ENCODE assay signal across 10 cellular contexts in genomic region chr19:49678970-49679831, GRCh38. TPM values are rescaled to one million over a fixed set of nuclear protein-coding genes. Genes with fewer than 3 reads are reported as not detected.
DNase-seq lines count a peak whose midpoint lies in the region; ATAC-seq and TF ChIP-seq lines count a peak whose summit lies in the region.
"Had no signal": no experiment of that assay in that cellular context is flagged by ENCODE, and none has a peak within 500 bp of the region (broad histone marks: within the 10 kb centered on the region; RNA-seq: fewer than 3 reads in every experiment).

No MANE protein-coding gene starts in this region.

- H3K4me3 ChIP-seq in SJCRH30: peak overlapping the region; percentile 94
- no peak overlapping the region for H3K4me3 ChIP-seq in hepatocyte
- H3K4me3 ChIP-seq in stomach: peak overlapping the region in 1 of 4 donors; percentile 95

- DNase-seq in activated T-cell treated with anti-CD3 and anti-CD28 coated beads, Interleukin-2, amount 50 U/mL, for 72 hours: no peak
- DNase-seq in activated T-cell treated with anti-CD3 and anti-CD28 coated beads, Interleukin-2, amount 50 U/mL, for 1 hour: no peak
- DNase-seq in SJCRH30 (peak; percentile 78 to 83), hepatocyte (ENCODE audit: low spot score) (no peak), stomach (no peak), NCI-H1436 treated with DMSO at 0.1 percent for 48 hours (lab: John Stamatoyannopoulos, UW) (no peak), NCI-H146 (lab: John Stamatoyannopoulos, UW) (no peak)
- DNase-seq in stimulated activated CD4-positive, alpha-beta T cell treated with anti-CD3 and anti-CD28 coated beads, Interleukin-15, amount 100 ng/mL, for 24 hours: no peak
- DNase-seq: NCI-H1092 had no signal

- H3K4me2 ChIP-seq in hepatocyte: peak overlapping the region; percentile 94

- peak overlapping the region; percentile 90 to 97 for H3K4me3 Mint-ChIP-seq in activated T-cell treated with anti-CD3 and anti-CD28 coated beads, Interleukin-2, amount 50 U/mL, for 72 hours

- no peaks in the 10 kb centered on the region for H3K9me2 ChIP-seq in hepatocyte (replicated peaks; ENCODE audit: insufficient read depth)

- intact Hi-C loops in stomach (cut with DNase I; ENCODE audit: low total_unique reads): no loop called here

- H3K4me1 ChIP-seq in SJCRH30 (peaks cover 18% of the 10 kb centered on the region), hepatocyte (ENCODE audit: insufficient read depth) (peaks cover 12% of the 10 kb centered on the region), stomach (peaks cover 39 to 57% (median 49%) of the 10 kb centered on the region in 4 donors)

- no peak for TF ChIP-seq POLR2A in stomach (IDR thresholded peaks at IDR 0.05)

- peaks cover 8 to 21% of the 10 kb centered on the region in 2 donors for H3K36me3 Mint-ChIP-seq in activated T-cell treated with anti-CD3 and anti-CD28 coated beads, Interleukin-2, amount 50 U/mL, for 72 hours (ENCODE audit: insufficient read depth in 2 of 2)

- H3K9me3 ChIP-seq in SJCRH30 (replicated peaks): no peaks in the 10 kb centered on the region
- no peaks in the 10 kb centered on the region for H3K9me3 ChIP-seq in hepatocyte (ENCODE audit: low read depth)
- no peaks in the 10 kb centered on the region for H3K9me3 ChIP-seq in stomach

- H3K27me3 ChIP-seq in SJCRH30: no peaks in the 10 kb centered on the region
- no peaks in the 10 kb centered on the region for H3K27me3 ChIP-seq in hepatocyte
- no peaks in the 10 kb centered on the region for H3K27me3 ChIP-seq in stomach

- TF ChIP-seq CTCF in hepatocyte (IDR thresholded peaks at IDR 0.05; ENCODE audit: poor library complexity) (no peak), stomach (IDR thresholded peaks at IDR 0.05) (no peak)

- H3K4me1 Mint-ChIP-seq in activated T-cell treated with anti-CD3 and anti-CD28 coated beads, Interleukin-2, amount 50 U/mL, for 72 hours (ENCODE audit: low read depth): peaks cover 50% of the 10 kb centered on the region

- H3K9me3 Mint-ChIP-seq in activated T-cell treated with anti-CD3 and anti-CD28 coated beads, Interleukin-2, amount 50 U/mL, for 72 hours: no peaks in the 10 kb centered on the region

- H3K36me3 ChIP-seq in SJCRH30: peaks cover 39% of the 10 kb centered on the region
- no peaks in the 10 kb centered on the region for H3K36me3 ChIP-seq in hepatocyte (replicated peaks; ENCODE audit: insufficient read depth, low read depth)
- H3K36me3 ChIP-seq in stomach: peaks cover 27 to 44% (median 34%) of the 10 kb centered on the region in 4 donors

- ATAC-seq in activated T-cell treated with anti-CD3 and anti-CD28 coated beads, Interleukin-2, amount 50 U/mL, for 72 hours (replicated peaks in 1 of 2): no peak
- ATAC-seq: esophagus mucosa had no signal

- WGBS in hepatocyte (ENCODE audit: low lambda C conversion rate, missing lambda C conversion rate): 75% methylated on average over 12 of the region's 15 CpGs
- 50 to 62% (median 53%) methylated on average over 15 of the region's 15 CpGs for WGBS in stomach, 5 donors

- H3K27ac ChIP-seq in SJCRH30: peak overlapping the region; percentile 50
- H3K27ac ChIP-seq in hepatocyte: no peak overlapping the region
- peak overlapping the region in 3 of 5 donors; percentile 90 to 95 (median 95) for H3K27ac ChIP-seq in stomach

- TF ChIP-seq EP300 in stomach (IDR thresholded peaks at IDR 0.05): no peak

- peaks cover 57% of the 10 kb centered on the region for H3K79me2 ChIP-seq in hepatocyte

- H3K27me3 Mint-ChIP-seq in activated T-cell treated with anti-CD3 and anti-CD28 coated beads, Interleukin-2, amount 50 U/mL, for 72 hours (ENCODE audit: low read depth): no peaks in the 10 kb centered on the region

- no peak overlapping the region for H2AFZ ChIP-seq in hepatocyte

- H4K20me1 ChIP-seq in hepatocyte (ENCODE audit: insufficient read depth, poor library complexity, severe bottlenecking): peaks cover 32% of the 10 kb centered on the region

- H3K27ac Mint-ChIP-seq in activated T-cell treated with anti-CD3 and anti-CD28 coated beads, Interleukin-2, amount 50 U/mL, for 72 hours: peak overlapping the region; percentile 46

RNA-seq across cellular contexts. Expression of gene PRMT1, which starts 2.1 kb away (rescaled TPM):
- total RNA-seq in activated T-cell treated with anti-CD3 and anti-CD28 coated beads, Interleukin-2, amount 50 U/mL, for 72 hours: 100 to 1,000 TPM; 201 to 251 TPM
- 385 and 390 TPM in 2 replicates for total RNA-seq in SJCRH30 (2014; rRNA removed; shearing (Covaris generic))
- total RNA-seq in hepatocyte: 189 and 195 TPM in 2 replicates
- polyA plus RNA-seq in hepatocyte: 175 and 180 TPM in 2 replicates
- 100 to 1,000 TPM in 3 of 5 donors, 10 to 100 TPM in 2; 53.3 to 131 (median 104) TPM for total RNA-seq in stomach
- polyA plus RNA-seq in stomach: 100 to 1,000 TPM; 102 to 111 (median 111) TPM

RNA-seq across cellular contexts. Expression of gene ADM5, which starts 10.2 kb away (rescaled TPM):
- 1 to 10 TPM; 4.1 to 8.1 TPM for total RNA-seq in activated T-cell treated with anti-CD3 and anti-CD28 coated beads, Interleukin-2, amount 50 U/mL, for 72 hours
- 5.5 and 7.7 TPM in 2 replicates for total RNA-seq in SJCRH30 (2014; rRNA removed; shearing (Covaris generic))
- total RNA-seq in hepatocyte (0.12 and 0.50 TPM in 2 replicates), stomach (1 to 10 TPM in 2 of 5 donors, not detected in 3; 1.1 to 1.7 TPM)
- polyA plus RNA-seq in hepatocyte (not detected in 2 replicates), stomach (1 to 10 TPM in 1 of 3 donors, under 1 TPM in 2; 0.61 to 2.5 (median 1.00) TPM)

RNA-seq across cellular contexts. Expression of gene CPT1C, which starts 11.7 kb away (rescaled TPM):
- 1 to 10 TPM; 1.9 to 2.3 TPM for total RNA-seq in activated T-cell treated with anti-CD3 and anti-CD28 coated beads, Interleukin-2, amount 50 U/mL, for 72 hours
- total RNA-seq in SJCRH30 (2014; rRNA removed; shearing (Covaris generic)): 15.2 and 20.4 TPM in 2 replicates
- 6.2 and 6.7 TPM in 2 replicates for total RNA-seq in hepatocyte
- polyA plus RNA-seq in hepatocyte: 6.8 and 10.0 TPM in 2 replicates
- 10 to 100 TPM in 1 of 5 donors, 1 to 10 TPM in 2, not detected in 2; 1.8 to 35.6 (median 3.0) TPM for total RNA-seq in stomach
- 10 to 100 TPM in 1 of 3 donors, 1 to 10 TPM in 2; 2.4 to 11.0 (median 3.1) TPM for polyA plus RNA-seq in stomach

RNA-seq across cellular contexts. Expression of gene BCL2L12, which starts 13.5 kb away (rescaled TPM):
- 10 to 100 TPM; 80.3 to 82.6 TPM for total RNA-seq in activated T-cell treated with anti-CD3 and anti-CD28 coated beads, Interleukin-2, amount 50 U/mL, for 72 hours
- total RNA-seq in SJCRH30 (2014; rRNA removed; shearing (Covaris generic)): 45.2 and 61.7 TPM in 2 replicates
- total RNA-seq in hepatocyte (4.9 and 13.8 TPM in 2 replicates), stomach (10 to 100 TPM in 1 of 5 donors, 1 to 10 TPM in 4; 2.3 to 10.7 (median 7.5) TPM)
- polyA plus RNA-seq in hepatocyte (28.3 and 32.5 TPM in 2 replicates), stomach (10 to 100 TPM; 12.8 to 23.3 (median 22.4) TPM)

RNA-seq across cellular contexts. Expression of gene IRF3, which starts 13.5 kb away (rescaled TPM):
- 100 to 1,000 TPM; 135 to 141 TPM for total RNA-seq in activated T-cell treated with anti-CD3 and anti-CD28 coated beads, Interleukin-2, amount 50 U/mL, for 72 hours
- 35.1 and 38.6 TPM in 2 replicates for total RNA-seq in SJCRH30 (2014; rRNA removed; shearing (Covaris generic))
- total RNA-seq in hepatocyte (39.2 and 55.6 TPM in 2 replicates), stomach (100 to 1,000 TPM in 4 of 5 donors, 10 to 100 TPM in 1; 28.3 to 380 (median 104) TPM)
- polyA plus RNA-seq in hepatocyte (38.8 and 41.8 TPM in 2 replicates), stomach (100 to 1,000 TPM; 104 to 148 (median 114) TPM)

Comparison
In these comparisons a context has a peak if more than half of its experiments do, and no peak if none do; other contexts are left out.
1. DNase-seq: peak in SJCRH30 (2 of 2); none in activated T-cell treated with anti-CD3 and anti-CD28 coated beads, Interleukin-2, amount 50 U/mL, for 72 hours (0 of 2), activated T-cell treated with anti-CD3 and anti-CD28 coated beads, Interleukin-2, amount 50 U/mL, for 1 hour (single experiment), hepatocyte (single experiment), stomach (single experiment), NCI-H1436 treated with DMSO at 0.1 percent for 48 hours (single experiment), NCI-H146 (single experiment) and stimulated activated CD4-positive, alpha-beta T cell treated with anti-CD3 and anti-CD28 coated beads, Interleukin-15, amount 100 ng/mL, for 24 hours (single experiment).